8 cellular contexts compared by ENCODE assay signal in the genomic region with DNA sequence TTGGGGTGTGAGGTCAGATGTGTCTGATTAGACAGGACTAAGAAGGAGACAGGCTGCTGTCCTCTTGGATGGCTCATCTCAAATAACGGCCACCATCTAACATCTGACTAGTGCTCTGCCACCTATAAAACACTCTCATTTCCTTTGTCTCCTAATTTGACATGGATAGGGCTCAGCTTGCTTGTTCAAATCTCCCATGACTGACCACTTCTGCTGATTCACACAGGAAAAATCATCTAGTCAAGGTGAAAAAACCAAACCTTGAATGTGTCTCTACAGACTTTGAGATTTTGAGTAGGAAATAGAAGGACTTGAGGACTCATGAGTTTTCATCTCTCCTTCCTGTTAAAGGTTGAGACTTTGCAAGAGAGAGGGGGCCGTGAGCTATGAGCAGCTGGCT.
"Had no signal": no experiment of that assay in that cellular context is flagged by ENCODE, and none has a peak within 500 bp of the region (broad histone marks: within the 10 kb centered on the region; RNA-seq: fewer than 3 reads in every experiment).

No MANE protein-coding gene starts in this region.

- H3K27ac Mint-ChIP-seq: GM23338, H9, IgD-negative memory B cell had no signal

- H3K4me3 Mint-ChIP-seq: GM23338, H9, IgD-negative memory B cell had no signal

- H3K4me2 ChIP-seq: GM23338 had no signal

- FAIRE-seq: H1, H54, HepG2 had no signal

- H3K27ac ChIP-seq: HL-60 had no signal

- ATAC-seq: GM23338, HepG2 had no signal

- DNase-seq: H9, HCEC 1CT had no signal

- H3K4me3 ChIP-seq: GM23338 had no signal

- H2AFZ ChIP-seq: GM23338 had no signal

- H3K4me1 Mint-ChIP-seq: GM23338, H9 had no signal
